In the genomic region with DNA sequence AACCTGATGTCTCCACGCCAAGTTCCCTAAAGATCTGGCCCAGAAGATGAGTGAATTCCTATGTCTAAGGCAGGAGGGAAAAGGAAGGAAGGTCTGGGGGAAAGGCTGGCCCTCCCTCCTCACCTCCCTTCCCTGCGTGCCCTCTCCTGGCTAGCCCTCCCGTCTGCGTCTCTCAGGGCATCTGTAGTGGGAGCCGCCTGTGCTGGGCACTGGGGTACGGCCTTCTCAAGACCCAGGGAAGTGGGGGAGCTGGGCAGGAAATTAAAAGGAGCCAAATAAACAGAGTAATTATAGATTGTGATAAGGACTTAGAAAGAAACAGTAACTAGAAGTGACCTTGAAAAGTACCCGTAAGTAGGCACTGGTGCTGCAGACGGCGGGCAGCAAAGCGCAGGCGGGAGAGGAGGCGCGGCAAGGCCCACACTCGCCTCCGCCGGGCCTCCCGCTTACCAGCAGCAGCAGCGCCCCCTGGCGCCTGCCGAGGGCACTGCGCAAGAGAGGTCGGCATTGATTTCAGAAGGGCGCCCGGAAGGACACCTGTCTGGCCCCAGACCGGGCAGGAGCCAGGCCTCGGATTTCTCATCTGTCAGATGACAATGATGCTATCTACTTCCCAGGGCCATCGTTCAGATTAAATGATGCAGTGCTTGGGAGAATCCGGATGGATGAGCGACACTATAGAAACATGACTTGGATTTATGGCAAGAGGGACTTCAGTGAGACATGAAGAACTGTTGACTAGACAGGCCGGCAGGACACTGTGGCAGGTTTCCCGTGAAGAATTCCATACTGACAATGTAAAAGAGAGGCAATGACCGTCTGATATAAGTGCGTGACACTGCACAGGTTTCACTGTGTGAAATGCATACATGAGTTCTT, we compare ENCODE assay signal across 8 cellular contexts. TPM values are rescaled to one million over a fixed set of nuclear protein-coding genes. Genes with fewer than 3 reads are reported as not detected.
A peak's percentile ranks its signal among the peaks of the same experiment; 100 is the strongest.
DNase-seq lines count a peak whose midpoint lies in the region; ATAC-seq, FAIRE-seq and TF ChIP-seq lines count a peak whose summit lies in the region.

No MANE protein-coding gene starts in this region.

- FAIRE-seq in A549 (lab: Jason Lieb, UNC) = no peak

- no peak for TF ChIP-seq EP300 in A549 (IDR thresholded peaks at IDR 0.05)

- H3K36me3 ChIP-seq in heart right ventricle (no peaks in the 10 kb centered on the region), gastrocnemius medialis (no peaks in the 10 kb centered on the region)

- peak in 1 of 2 experiments; percentile 34; a peak in 2 of 5 replicates for TF ChIP-seq RAD21 in A549 (conservative IDR thresholded peaks at IDR 0.05 in 1 of 2, IDR thresholded peaks at IDR 0.05 in 1 of 2)

- H3K27me3 ChIP-seq in heart right ventricle (no peaks in the 10 kb centered on the region), gastrocnemius medialis (no peaks in the 10 kb centered on the region)

- CTCF ChIA-PET in A549 (lab: Yijun Ruan, JAX) = interaction anchor here (0.8 to 3.1 kb wide), 5 partner anchors 11 to 701 kb away, joined by 3 to 17 read pairs (median 4); no protein-coding TSS in a partner anchor

- H3K9me3 ChIP-seq in A549 (no peaks in the 10 kb centered on the region), heart right ventricle (no peaks in the 10 kb centered on the region), gastrocnemius medialis (no peaks in the 10 kb centered on the region)

- in situ Hi-C loops in gastrocnemius medialis (cut with MboI; ENCODE audit: low sequenced_read_pairs in 4 of 4) = no loop called here

- H3K4me1 ChIP-seq in A549 (no peaks in the 10 kb centered on the region), heart right ventricle (peaks cover 5 to 15% (median 10%) of the 10 kb centered on the region in 9 donors), gastrocnemius medialis (no peaks in the 10 kb centered on the region)

- TF ChIP-seq CTCF in A549 (IDR thresholded peaks at IDR 0.05) (peak; percentile 63), heart right ventricle (IDR thresholded peaks at IDR 0.05) (peak; percentile 90 to 99 (median 96)), gastrocnemius medialis (IDR thresholded peaks at IDR 0.05 in 4 of 5, conservative IDR thresholded peaks at IDR 0.05 in 1 of 5) (peak in 3 of 5 experiments; percentile 50 to 70 (median 65))

- intact Hi-C loops in heart right ventricle (cut with DNase I) (loop anchor here in 7 of 10 donors (5.0 to 10.0 kb wide), 6 partner anchors 688 to 835 kb away; no protein-coding TSS in a partner anchor), gastrocnemius medialis (cut with DNase I; ENCODE audit: low total_unique reads) (no loop called here)

- H3K4me2 ChIP-seq in A549 = peak overlapping the region; percentile 38; the same call in 2 of the 3 replicates

- 34% methylated on average over 25 of the region's 33 CpGs for WGBS in A549 (ENCODE audit: missing lambda C conversion rate)
- WGBS in heart right ventricle, 2 donors = 24 to 29% methylated on average over 32 to 33 of the region's 33 CpGs

- H3K4me3 ChIP-seq in A549 = no peak overlapping the region
- no peak overlapping the region for H3K4me3 ChIP-seq in heart right ventricle
- no peak overlapping the region for H3K4me3 ChIP-seq in gastrocnemius medialis

- H3K27ac ChIP-seq in A549 = no peak overlapping the region
- H3K27ac ChIP-seq in heart right ventricle = peak overlapping the region in 4 of 10 donors; percentile 1 to 40 (median 22)
- H3K27ac ChIP-seq in gastrocnemius medialis = no peak overlapping the region

- no peak for TF ChIP-seq POLR2A in A549 (IDR thresholded peaks at IDR 0.05; ENCODE audit: low read length)
- no peak for TF ChIP-seq POLR2A in gastrocnemius medialis (IDR thresholded peaks at IDR 0.05)

- POLR2A ChIA-PET in A549 (lab: Yijun Ruan, JAX) = no interaction called here

- peak; percentile 75 to 94 for ATAC-seq in A549
- peak; percentile 86 for ATAC-seq in GM18907 (IDR thresholded peaks at IDR 0.05; ENCODE audit: unreplicated experiment)
- ATAC-seq in HG03097 (IDR thresholded peaks at IDR 0.05; ENCODE audit: low FRiP score, unreplicated experiment) = peak; percentile 63
- ATAC-seq in heart right ventricle = peak; percentile 65 to 89 (median 86)
- ATAC-seq in gastrocnemius medialis = no peak

- peak; percentile 24 to 66 for DNase-seq in A549 (ENCODE audit: low read depth in 1 of 2, low spot score in 1 of 2)
- DNase-seq in RPMI8226 = peak; percentile 69
- DNase-seq in activated effector memory CD4-positive, alpha-beta T cell treated with anti-CD3 and anti-CD28 coated beads, Interleukin-2, amount 50 U/mL, for 16 hours = peak; percentile 92
- peak; percentile 71 to 80 for DNase-seq in heart right ventricle
- DNase-seq in gastrocnemius medialis = peak in 1 of 2 donors; percentile 24
- no peak for DNase-seq in T1000 (lab: John Stamatoyannopoulos, UW)

TF ChIP-seq in A549, 52 proteins besides CTCF, POLR2A, EP300 and RAD21:
- TF ChIP-seq HOXB13 (CRISPR knock-in tag; IDR thresholded peaks at IDR 0.05; ENCODE audit: low read depth) (no peak), SMC3 (IDR thresholded peaks at IDR 0.05) (peak; percentile 38)

RNA-seq across cellular contexts. Expression of a gene that starts 7.3 kb away (rescaled TPM):
- polyA plus RNA-seq in A549 (2011; rRNA removed) (0.12 and 0.20 TPM in 2 replicates), A549 (2017; fragmentation: RNase III; extraction: RNeasy Plus Mini Kit Qiagen cat#74134 plus additional on column Dnase treatment) (0.03 TPM in 1 of 3 replicates, not detected in the others), heart right ventricle (under 1 TPM; 0.01 to 0.29 TPM)
- polyA plus RNA-seq in A549 (2012; cell fraction: cytosol; rRNA removed) = not detected in 2 replicates
- 0.04 and 0.05 TPM in 2 replicates for polyA plus RNA-seq in A549 (2012; cell fraction: nucleus; rRNA removed)
- not detected in 2 replicates for polyA minus RNA-seq in A549 (2011; rRNA and poly(A)+ RNA removed)
- total RNA-seq in heart right ventricle (under 1 TPM in 3 of 10 donors, not detected in 7; 0.07 to 0.14 (median 0.13) TPM), gastrocnemius medialis (1 to 10 TPM in 1 of 4 donors, not detected in 3; 3.1 TPM)

RNA-seq across cellular contexts. Expression of a gene that starts 31.4 kb away (rescaled TPM):
- polyA plus RNA-seq in A549 (2011; rRNA removed) (0.01 and 0.04 TPM in 2 replicates), A549 (2017; fragmentation: RNase III; extraction: RNeasy Plus Mini Kit Qiagen cat#74134 plus additional on column Dnase treatment) (0.04 to 0.09 TPM in 2 of 3 replicates, not detected in the other), heart right ventricle (1 to 10 TPM; 1.2 to 2.6 TPM)
- polyA plus RNA-seq in A549 (2012; cell fraction: cytosol; rRNA removed) = 0.03 and 0.04 TPM in 2 replicates
- polyA plus RNA-seq in A549 (2012; cell fraction: nucleus; rRNA removed) = not detected in 2 replicates
- 0.10 TPM in 1 of 2 replicates, not detected in the other for polyA minus RNA-seq in A549 (2011; rRNA and poly(A)+ RNA removed)
- total RNA-seq in heart right ventricle (10 to 100 TPM in 4 of 10 donors, 1 to 10 TPM in 6; 3.4 to 32.1 (median 8.9) TPM), gastrocnemius medialis (under 1 TPM in 2 of 4 donors, not detected in 2; 0.24 to 0.46 TPM)

Comparison
In these comparisons a context has a peak if more than half of its experiments do, and no peak if none do; other contexts are left out.
1. ATAC-seq: peak in A549 (2 of 2), GM18907 (single experiment), HG03097 (single experiment) and heart right ventricle (8 of 8); none in gastrocnemius medialis (0 of 2).
2. Peak in every context shown above with its lines, with median percentiles within 50 percentile points of each other: CTCF ChIP-seq.